10 cellular contexts compared by ENCODE assay signal in genomic region chr5:35853652-35854051, GRCh38. TPM values are rescaled to one million over a fixed set of nuclear protein-coding genes. Genes with fewer than 3 reads are reported as not detected.
A peak's percentile ranks its signal among the peaks of the same experiment; 100 is the strongest.
DNase-seq lines count a peak whose midpoint lies in the region; ATAC-seq lines count a peak whose summit lies in the region.
"Had no signal": no experiment of that assay in that cellular context is flagged by ENCODE, and none has a peak within 500 bp of the region (broad histone marks: within the 10 kb centered on the region; RNA-seq: fewer than 3 reads in every experiment).

No MANE protein-coding gene starts in this region.

- CTCF ChIA-PET in activated CD4-positive, alpha-beta memory T cell treated with anti-CD3 and anti-CD28 coated beads for 36 hours (lab: Charles Lee), result interaction anchor here (0.6 to 5.4 kb wide), 12 partner anchors 16 to 443 kb away, joined by 3 to 42 read pairs (median 4); no protein-coding TSS in a partner anchor

- H3K4me3 Mint-ChIP-seq in activated CD4-positive, alpha-beta memory T cell treated with anti-CD3 and anti-CD28 coated beads for 36 hours, result peak overlapping the region; percentile 93
- peak overlapping the region; percentile 68 for H3K4me3 Mint-ChIP-seq in stimulated activated effector memory CD8-positive, alpha-beta T cell treated with anti-CD3 and anti-CD28 coated beads, Interleukin-12 subunit alpha, Interleukin-12 subunit beta, amount 100 ng/mL, for 72 hours

- H3K9me3 Mint-ChIP-seq in activated CD4-positive, alpha-beta memory T cell treated with anti-CD3 and anti-CD28 coated beads for 36 hours, result no peaks in the 10 kb centered on the region
- H3K9me3 Mint-ChIP-seq in stimulated activated effector memory CD8-positive, alpha-beta T cell treated with anti-CD3 and anti-CD28 coated beads, Interleukin-12 subunit alpha, Interleukin-12 subunit beta, amount 100 ng/mL, for 72 hours, result peaks cover under 1% of the 10 kb centered on the region

- peaks cover 55% of the 10 kb centered on the region for H3K36me3 Mint-ChIP-seq in activated CD4-positive, alpha-beta memory T cell treated with anti-CD3 and anti-CD28 coated beads for 36 hours
- peaks cover 46% of the 10 kb centered on the region for H3K36me3 Mint-ChIP-seq in stimulated activated effector memory CD8-positive, alpha-beta T cell treated with anti-CD3 and anti-CD28 coated beads, Interleukin-12 subunit alpha, Interleukin-12 subunit beta, amount 100 ng/mL, for 72 hours

- POLR2A ChIA-PET in activated CD4-positive, alpha-beta memory T cell treated with anti-CD3 and anti-CD28 coated beads for 36 hours (lab: Charles Lee), result interaction anchor here (0.6 to 13.7 kb wide), 16 partner anchors 10 to 203 kb away, joined by 3 to 160 read pairs (median 8); no protein-coding TSS in a partner anchor

- H3K27me3 Mint-ChIP-seq in activated CD4-positive, alpha-beta memory T cell treated with anti-CD3 and anti-CD28 coated beads for 36 hours, result no peaks in the 10 kb centered on the region

- peak; percentile 68 for ATAC-seq in stimulated activated effector memory CD8-positive, alpha-beta T cell treated with anti-CD3 and anti-CD28 coated beads, Interleukin-12 subunit alpha, Interleukin-12 subunit beta, amount 100 ng/mL, for 72 hours
- ATAC-seq in GM21360 (IDR thresholded peaks at IDR 0.05; ENCODE audit: unreplicated experiment), result no peak
- ATAC-seq in GM18498 (IDR thresholded peaks at IDR 0.05; ENCODE audit: unreplicated experiment), result no peak

- intact Hi-C loops in activated CD4-positive, alpha-beta memory T cell treated with anti-CD3 and anti-CD28 coated beads for 36 hours (cut with micrococcal nuclease), result loop anchor here (2.0 to 10.0 kb wide), 5 partner anchors 117 to 929 kb away; partner anchors contain the start of genes DNAJC21, LMBRD2, SKP2 and SPEF2
- intact Hi-C loops in posterior vena cava (cut with DNase I), result no loop called here

- H3K4me1 Mint-ChIP-seq in activated CD4-positive, alpha-beta memory T cell treated with anti-CD3 and anti-CD28 coated beads for 36 hours (ENCODE audit: low read depth), result peaks cover 77% of the 10 kb centered on the region
- peaks cover 60% of the 10 kb centered on the region for H3K4me1 Mint-ChIP-seq in stimulated activated effector memory CD8-positive, alpha-beta T cell treated with anti-CD3 and anti-CD28 coated beads, Interleukin-12 subunit alpha, Interleukin-12 subunit beta, amount 100 ng/mL, for 72 hours

- DNase-seq in NCI-H2171 treated with DMSO at 0.1 percent for 48 hours (lab: John Stamatoyannopoulos, UW) (peak; percentile 18), fibroblast of gingiva (ENCODE audit: low read depth) (peak; percentile 47), DMS153 treated with DMSO at 0.1 percent for 48 hours (lab: John Stamatoyannopoulos, UW; ENCODE audit: unreplicated experiment) (no peak), posterior vena cava (ENCODE audit: low spot score) (no peak)
- DNase-seq in activated CD4-positive, alpha-beta memory T cell treated with anti-CD3 and anti-CD28 coated beads for 36 hours, result peak; percentile 83
- peak in 1 of 2 donors; percentile 74 for DNase-seq in stimulated activated effector memory CD8-positive, alpha-beta T cell treated with anti-CD3 and anti-CD28 coated beads, Interleukin-12 subunit alpha, Interleukin-12 subunit beta, amount 100 ng/mL, for 72 hours (ENCODE audit: low spot score in 2 of 2)
- DNase-seq: GOT3, midbrain had no signal

- H3K27ac Mint-ChIP-seq in activated CD4-positive, alpha-beta memory T cell treated with anti-CD3 and anti-CD28 coated beads for 36 hours, result peak overlapping the region; percentile 100
- peak overlapping the region; percentile 92 for H3K27ac Mint-ChIP-seq in stimulated activated effector memory CD8-positive, alpha-beta T cell treated with anti-CD3 and anti-CD28 coated beads, Interleukin-12 subunit alpha, Interleukin-12 subunit beta, amount 100 ng/mL, for 72 hours

RNA-seq across cellular contexts. Expression of gene IL7R, which starts 3.0 kb away (rescaled TPM):
- total RNA-seq in activated CD4-positive, alpha-beta memory T cell treated with anti-CD3 and anti-CD28 coated beads for 36 hours, result 100 to 1,000 TPM; 163 to 169 TPM
- total RNA-seq in posterior vena cava, result 1 to 10 TPM; 4.2 to 5.3 TPM

Comparison
In these comparisons a context has a peak if more than half of its experiments do, and no peak if none do; other contexts are left out.
1. DNase-seq: peak in NCI-H2171 treated with DMSO at 0.1 percent for 48 hours (single experiment), activated CD4-positive, alpha-beta memory T cell treated with anti-CD3 and anti-CD28 coated beads for 36 hours (single experiment) and fibroblast of gingiva (single experiment); none in DMS153 treated with DMSO at 0.1 percent for 48 hours (single experiment) and posterior vena cava (single experiment).
2. RNA of gene IL7R, which starts 3.0 kb away (total RNA-seq): 163 to 169 TPM in activated CD4-positive, alpha-beta memory T cell treated with anti-CD3 and anti-CD28 coated beads for 36 hours; 4.2 to 5.3 TPM in posterior vena cava; every median in the first group is over 10 times any median in the second.